Comparison of ENCODE assay signal across 1 cellular context in the genomic region with DNA sequence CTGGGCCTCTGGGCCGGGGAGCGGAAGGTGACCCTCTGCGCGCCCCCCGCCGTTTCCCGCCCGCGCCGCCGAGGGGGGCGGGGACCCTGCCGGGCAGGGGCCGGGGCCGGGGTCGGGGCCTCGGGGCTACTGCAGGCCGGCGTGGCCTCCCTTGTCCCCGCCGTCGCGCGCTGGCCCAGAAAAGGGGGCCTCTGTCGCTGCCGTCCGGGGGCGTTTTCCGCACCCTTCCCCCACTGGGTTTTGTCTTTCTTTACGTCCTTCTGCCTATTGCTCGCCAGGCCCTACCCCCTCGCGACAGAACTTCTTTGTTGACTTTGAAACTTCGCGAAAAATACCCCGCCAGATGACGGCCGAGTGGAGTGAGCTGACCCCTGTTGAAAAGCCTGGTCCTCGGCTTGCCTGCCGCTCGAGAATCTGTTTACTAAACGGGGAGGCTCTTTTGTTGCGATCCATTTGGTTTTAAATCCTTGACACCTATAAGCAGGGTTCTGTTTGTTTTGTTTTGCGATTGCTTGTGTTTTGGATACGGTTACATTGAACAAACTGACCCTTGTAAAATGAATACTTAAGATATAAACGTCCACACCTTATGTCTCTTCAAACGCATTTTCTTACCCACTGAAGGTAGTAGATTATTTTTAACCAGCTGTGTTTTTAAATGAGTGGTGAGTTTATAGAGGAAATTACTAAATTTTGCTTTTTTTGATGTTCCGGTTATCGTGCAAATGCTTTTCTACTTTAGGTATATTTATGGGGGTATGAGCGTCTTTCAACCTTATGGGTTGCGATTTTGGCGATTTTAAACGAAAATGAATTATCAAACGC.
TF ChIP-seq lines count a peak whose summit lies in the region.

No MANE protein-coding gene starts in this region.

TF ChIP-seq in K562, 482 proteins besides CTCF, POLR2A, EP300 and RAD21 (continued from another document and continues in another):
- TF ChIP-seq, protein P1, sequence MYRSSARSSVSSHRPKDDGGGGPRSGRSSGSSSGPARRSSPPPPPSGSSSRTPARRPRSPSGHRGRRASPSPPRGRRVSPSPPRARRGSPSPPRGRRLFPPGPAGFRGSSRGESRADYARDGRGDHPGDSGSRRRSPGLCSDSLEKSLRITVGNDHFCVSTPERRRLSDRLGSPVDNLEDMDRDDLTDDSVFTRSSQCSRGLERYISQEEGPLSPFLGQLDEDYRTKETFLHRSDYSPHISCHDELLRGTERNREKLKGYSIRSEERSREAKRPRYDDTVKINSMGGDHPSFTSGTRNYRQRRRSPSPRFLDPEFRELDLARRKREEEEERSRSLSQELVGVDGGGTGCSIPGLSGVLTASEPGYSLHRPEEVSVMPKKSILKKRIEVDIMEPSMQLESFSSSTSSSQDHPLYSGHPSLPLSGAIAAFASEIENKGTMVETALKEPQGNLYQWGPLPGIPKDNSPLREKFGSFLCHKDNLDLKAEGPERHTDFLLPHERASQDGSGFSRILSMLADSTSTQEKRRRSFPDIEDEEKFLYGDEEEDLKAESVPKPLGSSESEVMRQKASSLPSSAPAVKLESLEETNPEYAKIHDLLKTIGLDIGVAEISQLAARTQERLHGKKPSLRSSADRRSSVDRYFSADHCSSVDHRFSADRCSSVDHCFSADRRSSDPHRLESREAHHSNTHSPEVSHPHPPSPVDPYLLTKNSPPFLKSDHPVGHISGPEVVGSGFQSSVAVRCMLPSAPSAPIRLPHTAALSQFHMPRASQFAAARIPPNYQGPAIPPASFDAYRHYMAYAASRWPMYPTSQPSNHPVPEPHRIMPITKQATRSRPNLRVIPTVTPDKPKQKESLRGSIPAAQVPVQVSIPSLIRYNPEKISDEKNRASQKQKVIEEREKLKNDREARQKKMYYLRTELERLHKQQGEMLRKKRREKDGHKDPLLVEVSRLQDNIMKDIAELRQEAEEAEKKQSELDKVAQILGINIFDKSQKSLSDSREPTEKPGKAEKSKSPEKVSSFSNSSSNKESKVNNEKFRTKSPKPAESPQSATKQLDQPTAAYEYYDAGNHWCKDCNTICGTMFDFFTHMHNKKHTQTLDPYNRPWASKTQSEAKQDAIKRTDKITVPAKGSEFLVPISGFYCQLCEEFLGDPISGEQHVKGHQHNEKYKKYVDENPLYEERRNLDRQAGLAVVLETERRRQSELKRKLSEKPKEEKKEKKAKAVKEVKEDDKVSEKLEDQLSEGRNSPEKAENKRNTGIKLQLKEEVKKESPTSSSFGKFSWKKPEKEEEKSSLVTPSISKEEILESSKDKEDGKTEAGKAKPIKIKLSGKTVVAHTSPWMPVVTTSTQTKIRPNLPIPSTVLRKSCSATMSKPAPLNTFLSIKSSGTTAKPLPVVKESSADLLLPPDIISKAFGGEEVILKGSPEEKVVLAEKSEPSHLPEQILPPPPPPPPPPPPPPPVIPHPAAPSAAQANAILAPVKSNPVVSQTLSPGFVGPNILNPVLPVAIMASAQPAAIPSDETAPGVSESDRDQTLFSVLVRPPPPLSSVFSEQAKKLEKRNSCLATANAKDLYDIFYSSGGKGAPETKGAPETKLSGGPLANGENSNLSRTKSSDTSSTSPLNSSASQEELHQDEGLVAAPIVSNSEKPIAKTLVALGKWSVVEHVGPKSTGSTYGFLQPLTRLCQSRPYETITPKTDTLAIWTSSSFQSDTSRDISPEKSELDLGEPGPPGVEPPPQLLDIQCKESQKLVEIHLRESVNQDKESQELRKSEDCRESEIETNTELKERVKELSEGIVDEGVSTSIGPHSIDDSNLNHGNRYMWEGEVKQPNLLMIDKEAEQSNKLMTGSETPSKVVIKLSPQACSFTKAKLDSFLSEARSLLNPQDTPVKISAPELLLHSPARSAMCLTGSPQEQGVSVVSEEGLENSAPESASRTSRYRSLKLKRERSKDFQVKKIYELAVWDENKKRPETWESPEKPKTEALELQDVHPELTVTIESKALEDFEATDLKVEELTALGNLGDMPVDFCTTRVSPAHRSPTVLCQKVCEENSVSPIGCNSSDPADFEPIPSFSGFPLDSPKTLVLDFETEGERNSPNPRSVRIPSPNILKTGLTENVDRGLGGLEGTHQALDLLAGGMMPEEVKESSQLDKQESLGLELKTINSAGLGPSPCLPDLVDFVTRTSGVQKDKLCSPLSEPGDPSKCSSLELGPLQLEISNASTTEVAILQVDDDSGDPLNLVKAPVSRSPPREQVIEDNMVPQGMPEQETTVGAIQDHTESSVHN (IDR thresholded peaks at IDR 0.05; ENCODE audit: borderline replicate concordance in 1 of 2, low read depth in 1 of 2): no peak
- no peak for TF ChIP-seq CC2D1A (IDR thresholded peaks at IDR 0.05)
- TF ChIP-seq KLF16 (IDR thresholded peaks at IDR 0.05): no peak
- peak; percentile 99 for TF ChIP-seq ZBTB7A (IDR thresholded peaks at IDR 0.05; ENCODE audit: borderline replicate concordance, control insufficient read depth, low read depth, low read length)
- no peak for TF ChIP-seq ZBTB2 (IDR thresholded peaks at IDR 0.05)
- TF ChIP-seq RBBP5 (IDR thresholded peaks at IDR 0.05; ENCODE audit: borderline replicate concordance, insufficient read depth, low read length, poor library complexity, severe bottlenecking): peak; percentile 5
- peak; percentile 25; the same call in 1 of the 2 replicates for TF ChIP-seq BRD4 (IDR thresholded peaks at IDR 0.05)
- TF ChIP-seq ZFP36 (IDR thresholded peaks at IDR 0.05; ENCODE audit: low read depth, low read length, partially characterized antibody): no peak
- no peak for TF ChIP-seq CBFA2T3 (IDR thresholded peaks at IDR 0.05)
- TF ChIP-seq, protein P2, sequence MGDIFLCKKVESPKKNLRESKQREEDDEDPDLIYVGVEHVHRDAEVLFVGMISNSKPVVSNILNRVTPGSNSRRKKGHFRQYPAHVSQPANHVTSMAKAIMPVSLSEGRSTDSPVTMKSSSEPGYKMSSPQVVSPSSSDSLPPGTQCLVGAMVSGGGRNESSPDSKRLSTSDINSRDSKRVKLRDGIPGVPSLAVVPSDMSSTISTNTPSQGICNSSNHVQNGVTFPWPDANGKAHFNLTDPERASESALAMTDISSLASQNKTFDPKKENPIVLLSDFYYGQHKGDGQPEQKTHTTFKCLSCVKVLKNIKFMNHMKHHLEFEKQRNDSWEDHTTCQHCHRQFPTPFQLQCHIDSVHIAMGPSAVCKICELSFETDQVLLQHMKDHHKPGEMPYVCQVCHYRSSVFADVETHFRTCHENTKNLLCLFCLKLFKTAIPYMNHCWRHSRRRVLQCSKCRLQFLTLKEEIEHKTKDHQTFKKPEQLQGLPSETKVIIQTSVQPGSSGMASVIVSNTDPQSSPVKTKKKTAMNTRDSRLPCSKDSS (IDR thresholded peaks at IDR 0.05; ENCODE audit: low read depth, partially characterized antibody): no peak
- no peak for TF ChIP-seq COPS2 (conservative IDR thresholded peaks at IDR 0.05)
- TF ChIP-seq, protein P3, sequence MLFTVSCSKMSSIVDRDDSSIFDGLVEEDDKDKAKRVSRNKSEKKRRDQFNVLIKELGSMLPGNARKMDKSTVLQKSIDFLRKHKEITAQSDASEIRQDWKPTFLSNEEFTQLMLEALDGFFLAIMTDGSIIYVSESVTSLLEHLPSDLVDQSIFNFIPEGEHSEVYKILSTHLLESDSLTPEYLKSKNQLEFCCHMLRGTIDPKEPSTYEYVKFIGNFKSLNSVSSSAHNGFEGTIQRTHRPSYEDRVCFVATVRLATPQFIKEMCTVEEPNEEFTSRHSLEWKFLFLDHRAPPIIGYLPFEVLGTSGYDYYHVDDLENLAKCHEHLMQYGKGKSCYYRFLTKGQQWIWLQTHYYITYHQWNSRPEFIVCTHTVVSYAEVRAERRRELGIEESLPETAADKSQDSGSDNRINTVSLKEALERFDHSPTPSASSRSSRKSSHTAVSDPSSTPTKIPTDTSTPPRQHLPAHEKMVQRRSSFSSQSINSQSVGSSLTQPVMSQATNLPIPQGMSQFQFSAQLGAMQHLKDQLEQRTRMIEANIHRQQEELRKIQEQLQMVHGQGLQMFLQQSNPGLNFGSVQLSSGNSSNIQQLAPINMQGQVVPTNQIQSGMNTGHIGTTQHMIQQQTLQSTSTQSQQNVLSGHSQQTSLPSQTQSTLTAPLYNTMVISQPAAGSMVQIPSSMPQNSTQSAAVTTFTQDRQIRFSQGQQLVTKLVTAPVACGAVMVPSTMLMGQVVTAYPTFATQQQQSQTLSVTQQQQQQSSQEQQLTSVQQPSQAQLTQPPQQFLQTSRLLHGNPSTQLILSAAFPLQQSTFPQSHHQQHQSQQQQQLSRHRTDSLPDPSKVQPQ (CRISPR knock-in tag; IDR thresholded peaks at IDR 0.05; ENCODE audit: borderline replicate concordance): no peak
- TF ChIP-seq, protein P4, sequence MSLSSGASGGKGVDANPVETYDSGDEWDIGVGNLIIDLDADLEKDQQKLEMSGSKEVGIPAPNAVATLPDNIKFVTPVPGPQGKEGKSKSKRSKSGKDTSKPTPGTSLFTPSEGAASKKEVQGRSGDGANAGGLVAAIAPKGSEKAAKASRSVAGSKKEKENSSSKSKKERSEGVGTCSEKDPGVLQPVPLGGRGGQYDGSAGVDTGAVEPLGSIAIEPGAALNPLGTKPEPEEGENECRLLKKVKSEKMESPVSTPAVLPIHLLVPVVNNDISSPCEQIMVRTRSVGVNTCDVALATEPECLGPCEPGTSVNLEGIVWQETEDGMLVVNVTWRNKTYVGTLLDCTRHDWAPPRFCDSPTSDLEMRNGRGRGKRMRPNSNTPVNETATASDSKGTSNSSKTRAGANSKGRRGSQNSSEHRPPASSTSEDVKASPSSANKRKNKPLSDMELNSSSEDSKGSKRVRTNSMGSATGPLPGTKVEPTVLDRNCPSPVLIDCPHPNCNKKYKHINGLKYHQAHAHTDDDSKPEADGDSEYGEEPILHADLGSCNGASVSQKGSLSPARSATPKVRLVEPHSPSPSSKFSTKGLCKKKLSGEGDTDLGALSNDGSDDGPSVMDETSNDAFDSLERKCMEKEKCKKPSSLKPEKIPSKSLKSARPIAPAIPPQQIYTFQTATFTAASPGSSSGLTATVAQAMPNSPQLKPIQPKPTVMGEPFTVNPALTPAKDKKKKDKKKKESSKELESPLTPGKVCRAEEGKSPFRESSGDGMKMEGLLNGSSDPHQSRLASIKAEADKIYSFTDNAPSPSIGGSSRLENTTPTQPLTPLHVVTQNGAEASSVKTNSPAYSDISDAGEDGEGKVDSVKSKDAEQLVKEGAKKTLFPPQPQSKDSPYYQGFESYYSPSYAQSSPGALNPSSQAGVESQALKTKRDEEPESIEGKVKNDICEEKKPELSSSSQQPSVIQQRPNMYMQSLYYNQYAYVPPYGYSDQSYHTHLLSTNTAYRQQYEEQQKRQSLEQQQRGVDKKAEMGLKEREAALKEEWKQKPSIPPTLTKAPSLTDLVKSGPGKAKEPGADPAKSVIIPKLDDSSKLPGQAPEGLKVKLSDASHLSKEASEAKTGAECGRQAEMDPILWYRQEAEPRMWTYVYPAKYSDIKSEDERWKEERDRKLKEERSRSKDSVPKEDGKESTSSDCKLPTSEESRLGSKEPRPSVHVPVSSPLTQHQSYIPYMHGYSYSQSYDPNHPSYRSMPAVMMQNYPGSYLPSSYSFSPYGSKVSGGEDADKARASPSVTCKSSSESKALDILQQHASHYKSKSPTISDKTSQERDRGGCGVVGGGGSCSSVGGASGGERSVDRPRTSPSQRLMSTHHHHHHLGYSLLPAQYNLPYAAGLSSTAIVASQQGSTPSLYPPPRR (CRISPR knock-in tag; IDR thresholded peaks at IDR 0.05; ENCODE audit: borderline replicate concordance): no peak
- TF ChIP-seq, protein P5, sequence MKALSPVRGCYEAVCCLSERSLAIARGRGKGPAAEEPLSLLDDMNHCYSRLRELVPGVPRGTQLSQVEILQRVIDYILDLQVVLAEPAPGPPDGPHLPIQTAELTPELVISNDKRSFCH (CRISPR knock-in tag; IDR thresholded peaks at IDR 0.05): no peak
- TF ChIP-seq, protein P5 (tag; IDR thresholded peaks at IDR 0.05): 0 out of 2 replicates have a peak, but pooled peaks have one; percentile 30
- no peak for TF ChIP-seq CREBBP (IDR thresholded peaks at IDR 0.05; ENCODE audit: low read depth, low read length)
- TF ChIP-seq CREM (IDR thresholded peaks at IDR 0.05; ENCODE audit: low read depth): peak; percentile 59; the same call in 1 of the 2 replicates
- TF ChIP-seq NONO (IDR thresholded peaks at IDR 0.05; ENCODE audit: low read depth in 2 of 2, low read length in 1 of 2): peak in 1 of 2 experiments; percentile 52; a peak in 2 of 4 replicates
- no peak; the same call in 1 of the 2 replicates for TF ChIP-seq ETV5 (CRISPR knock-in tag; IDR thresholded peaks at IDR 0.05; ENCODE audit: low read depth)
- peak; percentile 65 to 66; a peak in 2 of 4 replicates for TF ChIP-seq SIN3A (IDR thresholded peaks at IDR 0.05; ENCODE audit: borderline replicate concordance in 2 of 2, control insufficient read depth in 1 of 2, low read depth in 2 of 2, low read length in 2 of 2)
- TF ChIP-seq LCOR (CRISPR knock-in tag; IDR thresholded peaks at IDR 0.05): no peak; the same call in 1 of the 2 replicates
- TF ChIP-seq E4F1 (CRISPR knock-in tag; IDR thresholded peaks at IDR 0.05; ENCODE audit: borderline replicate concordance): peak; percentile 73; the same call in 1 of the 2 replicates
- TF ChIP-seq BRD9 (IDR thresholded peaks at IDR 0.05; ENCODE audit: low read depth, partially characterized antibody): peak; percentile 38
- no peak for TF ChIP-seq HNRNPLL (IDR thresholded peaks at IDR 0.05; ENCODE audit: low read depth, low read length, poor library complexity, severe bottlenecking)
- TF ChIP-seq MTF1 (CRISPR knock-in tag; IDR thresholded peaks at IDR 0.05; ENCODE audit: borderline replicate concordance): no peak
- no peak for TF ChIP-seq PML (IDR thresholded peaks at IDR 0.05; ENCODE audit: low read length)
- TF ChIP-seq FOXA3 (CRISPR knock-in tag; conservative IDR thresholded peaks at IDR 0.05 in 1 of 2, IDR thresholded peaks at IDR 0.05 in 1 of 2): peak; percentile 90 to 96
